ENCODE assay signal across 34 cellular contexts in genomic region chr14:43140453-43140852, GRCh38.
"Had no signal": no experiment of that assay in that cellular context is flagged by ENCODE, and none has a peak within 500 bp of the region (broad histone marks: within the 10 kb centered on the region; RNA-seq: fewer than 3 reads in every experiment).

No MANE protein-coding gene starts in this region.

- H3K36me3 ChIP-seq: MG63 had no signal

- H3K4me3 ChIP-seq: MG63 had no signal

- DNase-seq: Kasumi-1, MG63, MM.1S, MV-4-11, NCI-H1048, NCI-H1092, NCI-H1092 treated with DMSO at 0.1 percent for 48 hours, NCI-H1105, NCI-H1105 treated with DMSO at 0.1 percent for 48 hours, NCI-H1417, NCI-H1417 treated with DMSO at 0.1 percent for 48 hours, NCI-H1436, NCI-H1436 treated with DMSO at 0.1 percent for 48 hours, NCI-H146, NCI-H1694, NCI-H1694 treated with DMSO at 0.1 percent for 48 hours, NCI-H187, NCI-H187 treated with DMSO at 0.1 percent for 48 hours, NCI-H1930, NCI-H2029, NCI-H2029 treated with DMSO at 0.1 percent for 48 hours, NCI-H2081, NCI-H2081 treated with DMSO at 0.1 percent for 48 hours, NCI-H2107, NCI-H2171, NCI-H2171 treated with DMSO at 0.1 percent for 48 hours, NCI-H2227 treated with DMSO at 0.1 percent for 48 hours, NCI-H226, NCI-H345, NCI-H446, NCI-H446 treated with DMSO at 0.1 percent for 48 hours, NCI-H510A, NCI-H510A treated with DMSO at 0.1 percent for 48 hours, NCI-H524 had no signal

- H3K27me3 ChIP-seq: MG63 had no signal

- H3K9me3 ChIP-seq: MG63 had no signal
